Comparison of ENCODE assay signal across 8 cellular contexts in genomic region chr17:59840908-59841666, GRCh38. TPM values are rescaled to one million over a fixed set of nuclear protein-coding genes. Genes with fewer than 3 reads are reported as not detected.
DNase-seq lines count a peak whose midpoint lies in the region; ATAC-seq, FAIRE-seq and TF ChIP-seq lines count a peak whose summit lies in the region.

No MANE protein-coding gene starts in this region.

- H3K4me1 Mint-ChIP-seq in endothelial cell (ENCODE audit: unreplicated experiment), result peaks cover 30% of the 10 kb centered on the region

- H3K27me3 ChIP-seq in Peyer's patch (no peaks in the 10 kb centered on the region), pancreas (no peaks in the 10 kb centered on the region)

- H3K27ac ChIP-seq in Peyer's patch (peak overlapping the region; percentile 78 to 96 (median 90)), pancreas (peak overlapping the region; percentile 86 to 99 (median 91))

- peak overlapping the region; percentile 72 for H3K27ac Mint-ChIP-seq in endothelial cell (ENCODE audit: unreplicated experiment)

- TF ChIP-seq CTCF in Peyer's patch (IDR thresholded peaks at IDR 0.05) (no peak), endothelial cell (IDR thresholded peaks at IDR 0.05; ENCODE audit: unreplicated experiment) (no peak), pancreas (IDR thresholded peaks at IDR 0.05) (no peak)

- FAIRE-seq in GM12891 (lab: Jason Lieb, UNC) (peak; percentile 5), pancreas (lab: Jason Lieb, UNC) (no peak), HTR-8/SVneo (lab: Jason Lieb, UNC) (no peak)

- H3K4me3 ChIP-seq in Peyer's patch (peak overlapping the region; percentile 48 to 74 (median 58)), pancreas (peak overlapping the region; percentile 29 to 59 (median 50))

- H3K9me3 ChIP-seq in Peyer's patch (no peaks in the 10 kb centered on the region), pancreas (no peaks in the 10 kb centered on the region)

- WGBS in pancreas, 2 donors, result 26 to 40% methylated on average over 5 of the region's 5 CpGs

- DNase-seq in GM12891 (ENCODE audit: insufficient read length, low spot score), result no peak
- peak in 1 of 3 donors; percentile 47 for DNase-seq in Peyer's patch
- DNase-seq in endothelial cell (ENCODE audit: low spot score), result no peak
- DNase-seq in pancreas, result no peak
- no peak for DNase-seq in HTR-8/SVneo (ENCODE audit: insufficient read length, low spot score)
- no peak for DNase-seq in C1 segment of cervical spinal cord (lab: John Stamatoyannopoulos, UW)
- DNase-seq in HuH-7.5 (ENCODE audit: low spot score), result no peak

- H3K4me1 ChIP-seq in Peyer's patch (peaks cover 5 to 48% (median 26%) of the 10 kb centered on the region in 4 donors), pancreas (peaks cover 26 to 37% (median 29%) of the 10 kb centered on the region in 3 donors)

- H3K36me3 ChIP-seq in Peyer's patch, result peaks cover 0 to 20% (median 0%) of the 10 kb centered on the region in 3 donors
- H3K36me3 ChIP-seq in pancreas, result peaks cover 0 to 14% (median 9%) of the 10 kb centered on the region in 3 donors

- no peaks in the 10 kb centered on the region for H3K9me3 Mint-ChIP-seq in endothelial cell (ENCODE audit: unreplicated experiment)

- H3K27me3 Mint-ChIP-seq in endothelial cell (ENCODE audit: unreplicated experiment), result peaks cover 4% of the 10 kb centered on the region

- peaks cover 5% of the 10 kb centered on the region for H3K36me3 Mint-ChIP-seq in endothelial cell (ENCODE audit: low read depth, unreplicated experiment)

- peak overlapping the region; percentile 50 for H3K4me3 Mint-ChIP-seq in endothelial cell (ENCODE audit: unreplicated experiment)

- intact Hi-C loops in pancreas (cut with DNase I), result no loop called here

- TF ChIP-seq POLR2A in GM12891 (IDR thresholded peaks at IDR 0.05; ENCODE audit: low read depth, low read length) (no peak), Peyer's patch (IDR thresholded peaks at IDR 0.05) (peak in 1 of 2 donors; percentile 13)

- no peak for ATAC-seq in pancreas
- no peak for ATAC-seq in GM19023 (IDR thresholded peaks at IDR 0.05; ENCODE audit: unreplicated experiment)

TF ChIP-seq in GM12891, 5 proteins besides CTCF, POLR2A, EP300 and RAD21:
- TF ChIP-seq SPI1 (IDR thresholded peaks at IDR 0.05; ENCODE audit: low read depth, low read length) (no peak), POLR2AphosphoS5 (IDR thresholded peaks at IDR 0.05; ENCODE audit: low read depth, low read length) (peak; percentile 71), PAX5 (IDR thresholded peaks at IDR 0.05; ENCODE audit: insufficient read depth, low read length, severe bottlenecking) (no peak)
TF ChIP-seq in GM12891: peak in this region for 1.

RNA-seq across cellular contexts. Expression of gene TUBD1, which starts 51.7 kb away (rescaled TPM):
- polyA plus RNA-seq in GM12891 (2012; ENCODE audit: low read depth, missing spikeins), result 2.2 TPM
- total RNA-seq in Peyer's patch (10 to 100 TPM in 1 of 4 donors, 1 to 10 TPM in 3; 8.4 to 12.2 (median 9.5) TPM), endothelial cell (ENCODE audit: unreplicated experiment) (12.5 TPM), pancreas (1 to 10 TPM; 3.4 to 8.5 (median 6.4) TPM)
- polyA plus RNA-seq in pancreas, result 1 to 10 TPM; 6.7 to 8.4 TPM

RNA-seq across cellular contexts. Expression of gene RPS6KB1, which starts 51.8 kb away (rescaled TPM):
- polyA plus RNA-seq in GM12891 (2012; ENCODE audit: low read depth, missing spikeins), result 10.6 TPM
- total RNA-seq in Peyer's patch, result 10 to 100 TPM; 21.5 to 43.0 (median 29.9) TPM
- total RNA-seq in endothelial cell (ENCODE audit: unreplicated experiment), result 30.4 TPM
- total RNA-seq in pancreas, result 10 to 100 TPM; 19.2 to 24.5 (median 21.3) TPM
- 10 to 100 TPM in 1 of 2 donors, 1 to 10 TPM in 1; 10.0 to 12.3 TPM for polyA plus RNA-seq in pancreas
